In the genomic region with DNA sequence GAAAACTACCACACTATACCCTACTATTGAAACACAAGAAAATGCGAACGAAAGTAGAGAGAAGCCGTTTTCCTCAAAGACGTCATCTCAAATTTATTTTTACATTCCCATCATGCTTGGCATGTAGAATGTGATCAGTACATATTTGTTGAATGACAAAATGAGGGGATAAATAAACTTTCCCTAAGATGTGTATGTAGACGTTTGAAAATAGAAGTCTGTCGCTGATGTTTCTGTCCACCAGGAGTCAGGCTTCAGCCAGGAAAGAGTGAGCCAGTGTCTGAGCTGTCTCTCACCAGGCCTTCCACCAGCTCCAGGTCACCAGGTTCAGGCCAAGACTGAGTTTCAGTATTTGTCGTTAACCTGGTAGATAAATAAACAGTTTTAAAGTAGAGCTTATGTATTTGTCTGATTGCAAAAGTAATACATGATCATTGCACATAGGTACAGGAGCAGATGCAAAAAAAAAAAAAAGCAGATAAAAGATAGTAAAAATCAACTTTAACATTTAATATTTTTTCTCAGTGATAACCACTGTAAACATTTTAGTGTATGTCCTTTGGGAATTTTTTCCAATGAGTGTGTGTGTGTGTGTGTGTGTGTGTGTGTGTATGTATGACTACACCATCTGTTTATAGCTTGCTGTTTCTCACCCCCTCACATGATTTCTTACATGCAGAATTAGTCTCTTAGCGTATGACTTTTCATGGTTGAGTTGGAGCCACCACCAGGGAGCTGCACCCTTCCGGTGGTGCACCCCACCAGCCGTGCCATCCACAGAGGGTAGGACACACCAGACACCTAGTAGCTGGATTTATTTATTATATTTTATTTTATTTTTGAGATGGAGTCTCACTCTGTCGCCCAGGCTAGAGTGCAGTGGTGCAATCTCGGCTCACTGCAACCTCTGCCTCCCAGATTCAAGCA, we compare ENCODE assay signal across 8 cellular contexts. TPM values are rescaled to one million over a fixed set of nuclear protein-coding genes. Genes with fewer than 3 reads are reported as not detected.
DNase-seq lines count a peak whose midpoint lies in the region; ATAC-seq and TF ChIP-seq lines count a peak whose summit lies in the region.

No MANE protein-coding gene starts in this region.

- H3K9me3 ChIP-seq in body of pancreas (no peaks in the 10 kb centered on the region), gastrocnemius medialis (no peaks in the 10 kb centered on the region)

- peak; percentile 74 for ATAC-seq in GM18907 (IDR thresholded peaks at IDR 0.05; ENCODE audit: unreplicated experiment)
- peak; percentile 92 for ATAC-seq in body of pancreas
- peak; percentile 84 to 85 for ATAC-seq in gastrocnemius medialis
- ATAC-seq in GM18502 (IDR thresholded peaks at IDR 0.05; ENCODE audit: poor library complexity, unreplicated experiment) = no peak

- WGBS in body of pancreas, 2 donors = 24 to 28% methylated on average over 12 of the region's 12 CpGs

- DNase-seq in Ammon's horn (ENCODE audit: low spot score) (peak; percentile 87), SKM-1 treated with dmso at 0.1 percent for 144 hours (lab: John Stamatoyannopoulos, UW; ENCODE audit: unreplicated experiment) (peak; percentile 73), body of pancreas (peak; percentile 84 to 90 (median 86)), hypothalamus (lab: John Stamatoyannopoulos, UW) (peak in 28 of 51 donors; percentile 7 to 75 (median 38)), gastrocnemius medialis (peak; percentile 61 to 78)

- peaks cover 0 to 2% of the 10 kb centered on the region in 2 donors for H3K36me3 ChIP-seq in body of pancreas (replicated peaks in 1 of 2; ENCODE audit: insufficient read depth in 1 of 2, low read depth in 2 of 2)
- H3K36me3 ChIP-seq in gastrocnemius medialis = no peaks in the 10 kb centered on the region

- no peak overlapping the region for H3K4me3 ChIP-seq in body of pancreas
- H3K4me3 ChIP-seq in gastrocnemius medialis = peak overlapping the region in 3 of 4 donors; percentile 24 to 29 (median 27)

- peak overlapping the region; percentile 64 to 80 (median 74) for H3K27ac ChIP-seq in body of pancreas
- H3K27ac ChIP-seq in gastrocnemius medialis = peak overlapping the region; percentile 78 to 80 (median 79)

- H3K27me3 ChIP-seq in body of pancreas = no peaks in the 10 kb centered on the region
- H3K27me3 ChIP-seq in gastrocnemius medialis = no peaks in the 10 kb centered on the region

- in situ Hi-C loops in gastrocnemius medialis (cut with MboI; ENCODE audit: low sequenced_read_pairs in 4 of 4) = loop anchor here in 3 of 4 donors (10.0 kb wide), 1 partner anchor 53 kb away; a partner anchor contains a TSS

- TF ChIP-seq POLR2A in body of pancreas (IDR thresholded peaks at IDR 0.05) (no peak), gastrocnemius medialis (IDR thresholded peaks at IDR 0.05) (no peak)

- TF ChIP-seq CTCF in LNCAP (IDR thresholded peaks at IDR 0.05) = peak; percentile 73
- TF ChIP-seq CTCF in body of pancreas (IDR thresholded peaks at IDR 0.05) = peak; percentile 61 to 95 (median 94)
- TF ChIP-seq CTCF in gastrocnemius medialis (IDR thresholded peaks at IDR 0.05 in 4 of 5, conservative IDR thresholded peaks at IDR 0.05 in 1 of 5) = peak; percentile 74 to 84 (median 78)

- H3K4me1 ChIP-seq in body of pancreas = peaks cover 31% of the 10 kb centered on the region
- peaks cover 23 to 31% of the 10 kb centered on the region in 2 donors for H3K4me1 ChIP-seq in gastrocnemius medialis

- intact Hi-C loops in body of pancreas (cut with DNase I) = no loop called here
- intact Hi-C loops in gastrocnemius medialis (cut with DNase I; ENCODE audit: low total_unique reads) = loop anchor here (1.0 to 5.0 kb wide), 4 partner anchors 55 to 196 kb away; no protein-coding TSS in a partner anchor

RNA-seq across cellular contexts. Expression of a gene that starts 26.2 kb away (rescaled TPM):
- total RNA-seq in body of pancreas (10 to 100 TPM; 61.0 to 62.0 TPM), gastrocnemius medialis (10 to 100 TPM; 51.9 to 66.0 (median 57.3) TPM)

RNA-seq across cellular contexts. Expression of a gene that starts 40.7 kb away (rescaled TPM):
- total RNA-seq in body of pancreas (under 1 TPM; 0.26 to 0.33 TPM), gastrocnemius medialis (10 to 100 TPM in 3 of 4 donors, 1 to 10 TPM in 1; 2.4 to 46.7 (median 26.9) TPM)

RNA-seq across cellular contexts. Expression of a gene that starts 50.3 kb away (rescaled TPM):
- total RNA-seq in body of pancreas = 10 to 100 TPM; 19.1 to 80.4 TPM
- 10 to 100 TPM; 14.0 to 29.9 (median 24.9) TPM for total RNA-seq in gastrocnemius medialis

Comparison
In these comparisons a context has a peak if more than half of its experiments do, and no peak if none do; other contexts are left out.
1. H3K4me3 ChIP-seq: peak in gastrocnemius medialis (3 of 4); none in body of pancreas (0 of 2).
2. Peak in every context shown above with its lines, with median percentiles within 50 percentile points of each other: DNase-seq and CTCF ChIP-seq.